16 cellular contexts compared by ENCODE assay signal in genomic region chr20:40255368-40255767, GRCh38.
DNase-seq lines count a peak whose midpoint lies in the region; ATAC-seq and TF ChIP-seq lines count a peak whose summit lies in the region.
"Had no signal": no experiment of that assay in that cellular context is flagged by ENCODE, and none has a peak within 500 bp of the region (broad histone marks: within the 10 kb centered on the region; RNA-seq: fewer than 3 reads in every experiment).

No MANE protein-coding gene starts in this region.

- H2BK120ac ChIP-seq in H9 (ENCODE audit: low read depth, low read length, poor library complexity, severe bottlenecking): no peak overlapping the region

- H3K9me3 Mint-ChIP-seq in H9: peaks cover 8% of the 10 kb centered on the region in 2 experiments

- H4K8ac ChIP-seq in H9 (replicated peaks; ENCODE audit: insufficient read length, low read depth, low read length): no peak overlapping the region

- dilution Hi-C loops in mammary epithelial cell (cut with HindIII; ENCODE audit: low sequenced_read_pairs): no loop called here

- H4K91ac ChIP-seq in H9 (ENCODE audit: insufficient read length, low read depth, low read length): no peak overlapping the region

- no peak overlapping the region for H3K9ac ChIP-seq in H9 (ENCODE audit: extremely low read depth, insufficient read length, low read length)
- no peak overlapping the region for H3K9ac ChIP-seq in mammary epithelial cell (ENCODE audit: insufficient read depth, low read length)

- no peaks in the 10 kb centered on the region for H3K79me2 ChIP-seq in H9 (ENCODE audit: insufficient read depth, low read length)
- H3K79me2 ChIP-seq in mammary epithelial cell (ENCODE audit: insufficient read depth, low read length): no peaks in the 10 kb centered on the region

- no peak overlapping the region for H2BK15ac ChIP-seq in H9 (ENCODE audit: low read depth, low read length)

- H4K5ac ChIP-seq in H9 (ENCODE audit: insufficient read length, low read depth, low read length): no peak overlapping the region

- CTCF ChIA-PET in A673 (lab: Charles Lee): no interaction called here
- CTCF ChIA-PET in mammary epithelial cell (lab: Charles Lee; ENCODE audit: low non-redundant PET): no interaction called here

- H3K4me3 Mint-ChIP-seq in H9: no peak overlapping the region
- H3K4me3 Mint-ChIP-seq: activated naive CD4-positive, alpha-beta T cell treated with anti-CD3 and anti-CD28 coated beads for 36 hours; stimulated activated effector memory CD8-positive, alpha-beta T cell treated with anti-CD3 and anti-CD28 coated beads, Interleukin-12 subunit alpha, Interleukin-12 subunit beta, amount 100 ng/mL, for 72 hours had no signal

- DNase-seq in A673 (ENCODE audit: low spot score) (no peak), H9 (no peak), mammary epithelial cell (no peak), foreskin keratinocyte (no peak), MG63 (no peak), UCSD-AML1 (lab: John Stamatoyannopoulos, UW; ENCODE audit: unreplicated experiment) (no peak)
- DNase-seq: activated naive CD4-positive, alpha-beta T cell treated with anti-CD3 and anti-CD28 coated beads for 36 hours; body of pancreas; KG1; NCI-H1436; SHP77; T-helper 2 cell; upper lobe of left lung had no signal

- no peak overlapping the region for H3K23ac ChIP-seq in H9 (ENCODE audit: insufficient read length, low read depth, low read length)

- no peak overlapping the region for H2BK5ac ChIP-seq in H9 (ENCODE audit: insufficient read length, low read length)

- in situ Hi-C loops in mammary epithelial cell (cut with MboI; ENCODE audit: low sequenced_read_pairs in 2 of 2): loop anchor here in 1 of 2 donors (25.0 kb wide), 1 partner anchor 282 kb away; no protein-coding TSS in a partner anchor

- H3K4ac ChIP-seq in H9 (ENCODE audit: low read depth, low read length): no peak overlapping the region

- H2BK12ac ChIP-seq in H9 (ENCODE audit: insufficient read length, low read depth, low read length): no peak overlapping the region

- H3K4me2 ChIP-seq in H9 (ENCODE audit: insufficient read depth, insufficient read length, low read length) (no peak overlapping the region), mammary epithelial cell (ENCODE audit: insufficient read depth, low read depth, low read length) (no peak overlapping the region)

- no CpG with 5 or more reads among the region's 1 CpG for WGBS in H9 (ENCODE audit: extremely low coverage, insufficient read length, low lambda C conversion rate)
- 0% methylated on average over 1 of the region's 1 CpG for WGBS in mammary epithelial cell (ENCODE audit: low coverage, missing lambda C conversion rate)

- no peak overlapping the region for H2AK5ac ChIP-seq in H9 (ENCODE audit: insufficient read length, low read length)

- H3K4me3 ChIP-seq in A673 (ENCODE audit: low read depth, low read length, poor library complexity, severe bottlenecking) (no peak overlapping the region), mammary epithelial cell (replicated peaks in 1 of 3; ENCODE audit: insufficient read depth in 1 of 3, low read depth in 2 of 3, low read length in 3 of 3) (no peak overlapping the region), MG63 (no peak overlapping the region)
- H3K4me3 ChIP-seq: body of pancreas, upper lobe of left lung had no signal

- no peak overlapping the region for H3K14ac ChIP-seq in H9 (ENCODE audit: insufficient read depth, low read length)

- intact Hi-C loops in A673 (cut with micrococcal nuclease; ENCODE audit: unreplicated experiment) (loop anchor here (10.0 kb wide), 1 partner anchor 991 kb away; no protein-coding TSS in a partner anchor), mammary epithelial cell (cut with micrococcal nuclease) (no loop called here)

- H3K9me3 ChIP-seq in A673 (ENCODE audit: low read depth, low read length, poor library complexity, severe bottlenecking): no peaks in the 10 kb centered on the region
- no peaks in the 10 kb centered on the region for H3K9me3 ChIP-seq in H9 (ENCODE audit: control insufficient read depth, low read depth, low read length)
- no peaks in the 10 kb centered on the region for H3K9me3 ChIP-seq in mammary epithelial cell (replicated peaks; ENCODE audit: insufficient read depth, low read length)
- no peaks in the 10 kb centered on the region for H3K9me3 ChIP-seq in MG63
- H3K9me3 ChIP-seq: upper lobe of left lung had no signal

- H3K27me3 ChIP-seq in A673 (replicated peaks; ENCODE audit: insufficient read depth, low read depth, low read length, poor library complexity): no peaks in the 10 kb centered on the region
- H3K27me3 ChIP-seq in H9 (ENCODE audit: insufficient read depth, low read length): no peaks in the 10 kb centered on the region
- no peaks in the 10 kb centered on the region for H3K27me3 ChIP-seq in mammary epithelial cell (ENCODE audit: insufficient read depth, low read length)
- H3K27me3 ChIP-seq in foreskin keratinocyte: peaks cover 11% of the 10 kb centered on the region
- H3K27me3 ChIP-seq in MG63: peaks cover 7% of the 10 kb centered on the region; the same call in 1 of the 2 replicates
- H3K27me3 ChIP-seq: body of pancreas, upper lobe of left lung had no signal

- no peaks in the 10 kb centered on the region for H3K79me1 ChIP-seq in H9 (ENCODE audit: insufficient read depth, low read depth, low read length, poor library complexity, severe bottlenecking)

- H4K20me1 ChIP-seq in H9 (ENCODE audit: control insufficient read depth, insufficient read depth, insufficient read length): peaks cover 2% of the 10 kb centered on the region
- H4K20me1 ChIP-seq in mammary epithelial cell (ENCODE audit: insufficient read depth, low read length): no peaks in the 10 kb centered on the region

- peaks cover 15% of the 10 kb centered on the region for H3K4me1 ChIP-seq in A673 (ENCODE audit: insufficient read depth, low read length, poor library complexity, severe bottlenecking)
- H3K4me1 ChIP-seq in H9 (ENCODE audit: insufficient read depth, low read length): no peaks in the 10 kb centered on the region
- no peaks in the 10 kb centered on the region for H3K4me1 ChIP-seq in mammary epithelial cell (ENCODE audit: insufficient read depth, low read length)
- no peaks in the 10 kb centered on the region for H3K4me1 ChIP-seq in foreskin keratinocyte
- H3K4me1 ChIP-seq: body of pancreas, upper lobe of left lung had no signal

- H2BK20ac ChIP-seq in H9 (ENCODE audit: low read depth, low read length, poor library complexity, severe bottlenecking): no peak overlapping the region

- no peak overlapping the region for H3K27ac ChIP-seq in A673 (ENCODE audit: low read depth, low read length, poor library complexity, severe bottlenecking)
- H3K27ac ChIP-seq in H9 (ENCODE audit: insufficient read length, low read depth, low read length): no peak overlapping the region
- no peak overlapping the region for H3K27ac ChIP-seq in mammary epithelial cell (ENCODE audit: insufficient read depth, low read depth, low read length)
- no peak overlapping the region for H3K27ac ChIP-seq in foreskin keratinocyte
- H3K27ac ChIP-seq: body of pancreas, upper lobe of left lung had no signal

- H3K36me3 ChIP-seq in A673 (ENCODE audit: insufficient read depth, low read length, poor library complexity, severe bottlenecking): no peaks in the 10 kb centered on the region
- H3K36me3 ChIP-seq in mammary epithelial cell (ENCODE audit: insufficient read depth, low read length): no peaks in the 10 kb centered on the region
- no peaks in the 10 kb centered on the region for H3K36me3 ChIP-seq in MG63
- H3K36me3 ChIP-seq: upper lobe of left lung had no signal

- H3K27me3 Mint-ChIP-seq in H9 (ENCODE audit: low read depth): no peaks in the 10 kb centered on the region

- H3K27ac Mint-ChIP-seq in H9: no peak overlapping the region
- H3K27ac Mint-ChIP-seq: activated naive CD4-positive, alpha-beta T cell treated with anti-CD3 and anti-CD28 coated beads for 36 hours; stimulated activated effector memory CD8-positive, alpha-beta T cell treated with anti-CD3 and anti-CD28 coated beads, Interleukin-12 subunit alpha, Interleukin-12 subunit beta, amount 100 ng/mL, for 72 hours had no signal

- H2AFZ ChIP-seq in H9 (ENCODE audit: low read length) (no peak overlapping the region), mammary epithelial cell (ENCODE audit: low read depth, low read length) (no peak overlapping the region)

- H3K23me2 ChIP-seq in H9 (ENCODE audit: insufficient read length, low read depth, low read length, poor library complexity, severe bottlenecking): no peaks in the 10 kb centered on the region

- no TSS peak for BruUV-seq in A673 (replicated peaks; lab: Mats Ljungman, UMichigan)
- no TSS peak for BruUV-seq in mammary epithelial cell (replicated peaks; lab: Mats Ljungman, UMichigan)

- H3K18ac ChIP-seq in H9 (ENCODE audit: insufficient read length, low read depth, low read length): no peak overlapping the region

- POLR2A ChIA-PET in A673 (lab: Charles Lee; ENCODE audit: low non-redundant PET): no interaction called here

- H3K56ac ChIP-seq in H9 (ENCODE audit: insufficient read length, low read depth, low read length): no peak overlapping the region

- ATAC-seq in foreskin keratinocyte (no peak), HG02970 (IDR thresholded peaks at IDR 0.05; ENCODE audit: low FRiP score, unreplicated experiment) (no peak), GM19351 (IDR thresholded peaks at IDR 0.05; ENCODE audit: unreplicated experiment) (no peak)
- ATAC-seq: body of pancreas; stimulated activated effector memory CD8-positive, alpha-beta T cell treated with anti-CD3 and anti-CD28 coated beads, Interleukin-12 subunit alpha, Interleukin-12 subunit beta, amount 100 ng/mL, for 72 hours had no signal

- peak; percentile 23; the same call in 1 of the 2 replicates for TF ChIP-seq CTCF in A673 (conservative IDR thresholded peaks at IDR 0.05; ENCODE audit: low read depth, low read length)
- TF ChIP-seq CTCF in H9 (conservative IDR thresholded peaks at IDR 0.05): peak; percentile 46
- peak; percentile 8 to 27 for TF ChIP-seq CTCF in mammary epithelial cell (conservative IDR thresholded peaks at IDR 0.05 in 1 of 2, IDR thresholded peaks at IDR 0.05 in 1 of 2; ENCODE audit: extremely low read depth in 1 of 2, insufficient read depth in 1 of 2, low read depth in 1 of 2, low read length in 2 of 2)
- peak; percentile 36 for TF ChIP-seq CTCF in foreskin keratinocyte (conservative IDR thresholded peaks at IDR 0.05)

- no peak overlapping the region for H3T11ph ChIP-seq in H9 (ENCODE audit: low read length)

- peaks cover 0 to 2% of the 10 kb centered on the region in 2 experiments; a peak in 1 of 4 replicates for H3K4me1 Mint-ChIP-seq in H9
- H3K4me1 Mint-ChIP-seq: stimulated activated effector memory CD8-positive, alpha-beta T cell treated with anti-CD3 and anti-CD28 coated beads, Interleukin-12 subunit alpha, Interleukin-12 subunit beta, amount 100 ng/mL, for 72 hours had no signal

- H3K36me3 Mint-ChIP-seq in H9 (ENCODE audit: insufficient read depth in 1 of 3, low read depth in 3 of 3): peaks cover 5 to 12% (median 8%) of the 10 kb centered on the region in 3 experiments
- H3K36me3 Mint-ChIP-seq: stimulated activated effector memory CD8-positive, alpha-beta T cell treated with anti-CD3 and anti-CD28 coated beads, Interleukin-12 subunit alpha, Interleukin-12 subunit beta, amount 100 ng/mL, for 72 hours had no signal
